In the genomic region with DNA sequence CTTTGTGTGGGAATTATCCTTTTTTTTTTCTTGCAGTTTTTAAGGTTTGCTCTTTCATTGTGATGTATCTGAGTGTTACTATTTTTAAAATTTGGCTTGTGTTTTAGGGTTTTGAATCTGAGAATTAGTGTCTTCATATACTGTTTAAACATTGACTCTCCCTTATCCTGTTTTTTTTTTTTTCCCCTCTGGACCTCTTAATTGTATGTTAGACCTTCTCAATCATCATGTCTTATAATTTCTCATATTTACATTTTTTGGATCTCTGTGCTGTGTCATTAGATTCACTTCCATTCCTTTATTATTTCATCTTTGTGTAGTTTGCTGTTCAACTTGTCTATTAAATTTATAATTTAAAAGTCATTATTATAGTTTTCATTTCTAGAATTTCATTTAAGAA, we compare ENCODE assay signal across 24 cellular contexts. TPM values are rescaled to one million over a fixed set of nuclear protein-coding genes. Genes with fewer than 3 reads are reported as not detected.
DNase-seq lines count a peak whose midpoint lies in the region; ATAC-seq and TF ChIP-seq lines count a peak whose summit lies in the region.
"Had no signal": no experiment of that assay in that cellular context is flagged by ENCODE, and none has a peak within 500 bp of the region (broad histone marks: within the 10 kb centered on the region; RNA-seq: fewer than 3 reads in every experiment).

No MANE protein-coding gene starts in this region.

- peak overlapping the region; percentile 5 for H3K27ac Mint-ChIP-seq in T-helper 17 cell
- H3K27ac Mint-ChIP-seq in central memory CD8-positive, alpha-beta T cell (ENCODE audit: low read depth) = peak overlapping the region; percentile 1
- peak overlapping the region; percentile 66 for H3K27ac Mint-ChIP-seq in stimulated activated memory B cell treated with anti-CD40 and anti-IgM and Interleukin-4, amounts not matched to agents 10 μg/mL and 1 μg/mL and 100 μg/mL, for 72 hours
- H3K27ac Mint-ChIP-seq in activated CD4-positive, alpha-beta memory T cell treated with anti-CD3 and anti-CD28 coated beads, Interleukin-2, amount 10 ng/mL, durations not matched to agents 7 days and 5 days = no peak overlapping the region
- H3K27ac Mint-ChIP-seq: CD14-positive monocyte; CD4-positive, alpha-beta T cell had no signal

- H3K4me3 ChIP-seq in HEK293 (ENCODE audit: low read depth, low read length) = no peak overlapping the region
- H3K4me3 ChIP-seq: A549; BLaER1 treated with 17β-estradiol and CSF1 and Interleukin-3, amounts not matched to agents 10 nM and 100 nM; GM23248 had no signal

- DNase-seq in T-helper 17 cell = no peak
- DNase-seq in central memory CD8-positive, alpha-beta T cell (ENCODE audit: low spot score in 2 of 2) = no peak
- DNase-seq in activated CD4-positive, alpha-beta T cell treated with anti-CD3 and anti-CD28 coated beads, Interleukin-2, amount 50 U/mL, for 4 hours = no peak
- no peak for DNase-seq in activated CD4-positive, alpha-beta memory T cell treated with anti-CD3 and anti-CD28 coated beads, Interleukin-2, amount 10 ng/mL, durations not matched to agents 7 days and 5 days
- DNase-seq in COLO668 (lab: John Stamatoyannopoulos, UW; ENCODE audit: unreplicated experiment) = no peak
- DNase-seq: 8988T; ACHN; AML-193; BE2C; Calu3; CD4-positive, alpha-beta T cell; CD8-positive, alpha-beta memory T cell; COR-L47; DMS53; DMS79 treated with DMSO at 0.1 percent for 48 hours; GF-D8; GM23248; H7; HCEC 1CT had no signal

- H3K4me1 ChIP-seq in HEK293 (ENCODE audit: control insufficient read depth, insufficient read depth, low read length) = no peaks in the 10 kb centered on the region
- H3K4me1 ChIP-seq: BE2C had no signal

- H3K36me3 Mint-ChIP-seq in T-helper 17 cell (ENCODE audit: low read depth) = peaks cover 5% of the 10 kb centered on the region
- no peaks in the 10 kb centered on the region for H3K36me3 Mint-ChIP-seq in central memory CD8-positive, alpha-beta T cell (ENCODE audit: insufficient read depth)
- H3K36me3 Mint-ChIP-seq in stimulated activated memory B cell treated with anti-CD40 and anti-IgM and Interleukin-4, amounts not matched to agents 10 μg/mL and 1 μg/mL and 100 μg/mL, for 72 hours = peaks cover 32% of the 10 kb centered on the region
- H3K36me3 Mint-ChIP-seq in activated CD4-positive, alpha-beta memory T cell treated with anti-CD3 and anti-CD28 coated beads, Interleukin-2, amount 10 ng/mL, durations not matched to agents 7 days and 5 days (ENCODE audit: low read depth) = peaks cover 17% of the 10 kb centered on the region

- no peak for ATAC-seq in T-helper 17 cell
- ATAC-seq in central memory CD8-positive, alpha-beta T cell (replicated peaks; ENCODE audit: extremely low read depth, poor library complexity, severe bottlenecking) = no peak
- ATAC-seq in stimulated activated memory B cell treated with anti-CD40 and anti-IgM and Interleukin-4, amounts not matched to agents 10 μg/mL and 1 μg/mL and 100 μg/mL, for 72 hours = no peak

- peaks cover 40% of the 10 kb centered on the region for H3K4me1 Mint-ChIP-seq in T-helper 17 cell
- H3K4me1 Mint-ChIP-seq in central memory CD8-positive, alpha-beta T cell = peaks cover 62% of the 10 kb centered on the region
- H3K4me1 Mint-ChIP-seq in stimulated activated memory B cell treated with anti-CD40 and anti-IgM and Interleukin-4, amounts not matched to agents 10 μg/mL and 1 μg/mL and 100 μg/mL, for 72 hours = peaks cover 61% of the 10 kb centered on the region
- H3K4me1 Mint-ChIP-seq in activated CD4-positive, alpha-beta memory T cell treated with anti-CD3 and anti-CD28 coated beads, Interleukin-2, amount 10 ng/mL, durations not matched to agents 7 days and 5 days = peaks cover 25% of the 10 kb centered on the region

- no peaks in the 10 kb centered on the region; a peak in 1 of 3 replicates for H3K36me3 ChIP-seq in HEK293 (ENCODE audit: control insufficient read depth in 2 of 2, insufficient read depth in 1 of 2, low read length in 2 of 2)

- H3K9me3 ChIP-seq in HEK293 (ENCODE audit: control insufficient read depth, insufficient read depth, low read depth, low read length) = no peaks in the 10 kb centered on the region
- H3K9me3 ChIP-seq in T-helper 17 cell (ENCODE audit: control insufficient read depth, low read length, poor library complexity, severe bottlenecking) = no peaks in the 10 kb centered on the region
- H3K9me3 ChIP-seq: A549 had no signal

- CTCF ChIA-PET in HEK293 (lab: Yijun Ruan, JAX) = interaction anchor here (0.7 kb wide), 1 partner anchor 104 kb away, joined by 7 read pairs; no protein-coding TSS in a partner anchor
- CTCF ChIA-PET in activated CD4-positive, alpha-beta memory T cell treated with anti-CD3 and anti-CD28 coated beads, Interleukin-2, amount 10 ng/mL, durations not matched to agents 7 days and 5 days (lab: Charles Lee) = no interaction called here

- POLR2A ChIA-PET in HEK293 (lab: Yijun Ruan, JAX) = no interaction called here
- POLR2A ChIA-PET in activated CD4-positive, alpha-beta memory T cell treated with anti-CD3 and anti-CD28 coated beads, Interleukin-2, amount 10 ng/mL, durations not matched to agents 7 days and 5 days (lab: Charles Lee) = no interaction called here

- TF ChIP-seq CTCF in HEK293 (tag by site-specific recombination; IDR thresholded peaks at IDR 0.05) = no peak

- H3K27ac ChIP-seq in HEK293 (ENCODE audit: extremely low read depth, low read depth, low read length) = no peak overlapping the region
- H3K27ac ChIP-seq: BLaER1 treated with 17β-estradiol and CSF1 and Interleukin-3, amounts not matched to agents 10 nM and 100 nM; GM23248 had no signal

- no peak overlapping the region for H3K4me3 Mint-ChIP-seq in T-helper 17 cell
- H3K4me3 Mint-ChIP-seq in central memory CD8-positive, alpha-beta T cell = no peak overlapping the region
- no peak overlapping the region for H3K4me3 Mint-ChIP-seq in stimulated activated memory B cell treated with anti-CD40 and anti-IgM and Interleukin-4, amounts not matched to agents 10 μg/mL and 1 μg/mL and 100 μg/mL, for 72 hours
- no peak overlapping the region for H3K4me3 Mint-ChIP-seq in activated CD4-positive, alpha-beta memory T cell treated with anti-CD3 and anti-CD28 coated beads, Interleukin-2, amount 10 ng/mL, durations not matched to agents 7 days and 5 days
- H3K4me3 Mint-ChIP-seq: CD14-positive monocyte; CD4-positive, alpha-beta T cell had no signal

- no peaks in the 10 kb centered on the region for H3K9me3 Mint-ChIP-seq in central memory CD8-positive, alpha-beta T cell
- no peaks in the 10 kb centered on the region for H3K9me3 Mint-ChIP-seq in stimulated activated memory B cell treated with anti-CD40 and anti-IgM and Interleukin-4, amounts not matched to agents 10 μg/mL and 1 μg/mL and 100 μg/mL, for 72 hours
- H3K9me3 Mint-ChIP-seq in activated CD4-positive, alpha-beta memory T cell treated with anti-CD3 and anti-CD28 coated beads, Interleukin-2, amount 10 ng/mL, durations not matched to agents 7 days and 5 days = peaks cover 2% of the 10 kb centered on the region
- H3K9me3 Mint-ChIP-seq: CD4-positive, alpha-beta T cell; CD8-positive, alpha-beta memory T cell had no signal

- H3K27me3 Mint-ChIP-seq in T-helper 17 cell = no peaks in the 10 kb centered on the region
- no peaks in the 10 kb centered on the region for H3K27me3 Mint-ChIP-seq in central memory CD8-positive, alpha-beta T cell
- H3K27me3 Mint-ChIP-seq in stimulated activated memory B cell treated with anti-CD40 and anti-IgM and Interleukin-4, amounts not matched to agents 10 μg/mL and 1 μg/mL and 100 μg/mL, for 72 hours = no peaks in the 10 kb centered on the region
- H3K27me3 Mint-ChIP-seq in activated CD4-positive, alpha-beta memory T cell treated with anti-CD3 and anti-CD28 coated beads, Interleukin-2, amount 10 ng/mL, durations not matched to agents 7 days and 5 days = no peaks in the 10 kb centered on the region
- H3K27me3 Mint-ChIP-seq: CD4-positive, alpha-beta T cell; CD8-positive, alpha-beta memory T cell had no signal

TF ChIP-seq in HEK293, 187 proteins besides CTCF, POLR2A, EP300 and RAD21:
- TF ChIP-seq ZNF133 (tag by site-specific recombination; IDR thresholded peaks at IDR 0.05) = peak; percentile 95
- TF ChIP-seq ELK4 (IDR thresholded peaks at IDR 0.05; ENCODE audit: borderline replicate concordance, low read depth, low read length) = no peak
- no peak for TF ChIP-seq ZNF610 (tag by site-specific recombination; IDR thresholded peaks at IDR 0.05; ENCODE audit: borderline replicate concordance)
- no peak for TF ChIP-seq ZBTB48 (tag by site-specific recombination; IDR thresholded peaks at IDR 0.05)

RNA-seq across cellular contexts. Expression of gene SCAMP1, which starts 47.0 kb away (rescaled TPM):
- total RNA-seq in T-helper 17 cell = 10 to 100 TPM; 24.7 to 25.4 TPM
- total RNA-seq in activated CD4-positive, alpha-beta memory T cell treated with anti-CD3 and anti-CD28 coated beads, Interleukin-2, amount 10 ng/mL, durations not matched to agents 7 days and 5 days = 10 to 100 TPM; 22.0 to 22.3 TPM
